In the genomic region with DNA sequence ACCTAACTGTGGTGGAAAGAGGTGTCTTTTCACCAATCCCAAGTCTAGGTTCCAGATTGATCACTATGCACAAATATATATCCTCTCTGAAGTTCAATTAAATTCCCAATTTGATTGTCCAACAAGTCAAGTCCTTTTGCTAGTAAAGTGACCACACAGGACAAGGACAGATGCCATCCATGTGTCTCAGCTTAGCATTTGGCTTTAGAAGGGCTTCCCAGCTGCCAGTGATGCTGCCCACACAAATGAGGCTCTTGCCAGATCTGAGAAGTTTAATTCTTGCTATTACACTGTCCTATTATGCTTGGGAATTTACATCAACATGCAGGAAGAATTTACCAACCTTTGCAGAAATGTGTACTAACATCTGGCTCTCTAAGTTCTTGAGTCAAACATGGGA, we compare ENCODE assay signal across 3 cellular contexts.
"Had no signal": no experiment of that assay in that cellular context is flagged by ENCODE, and none has a peak within 500 bp of the region (broad histone marks: within the 10 kb centered on the region; RNA-seq: fewer than 3 reads in every experiment).

No MANE protein-coding gene starts in this region.

- ATAC-seq: GM12878 had no signal

- DNase-seq: GDM1, GF-D8 had no signal

- H3K4me3 ChIP-seq: GM12878 had no signal
